In genomic region chr22:46425011-46425410, GRCh38 we compare ENCODE assay signal across 15 cellular contexts.
DNase-seq lines count a peak whose midpoint lies in the region; TF ChIP-seq lines count a peak whose summit lies in the region.
"Had no signal": no experiment of that assay in that cellular context is flagged by ENCODE, and none has a peak within 500 bp of the region (broad histone marks: within the 10 kb centered on the region; RNA-seq: fewer than 3 reads in every experiment).

No MANE protein-coding gene starts in this region.

- TF ChIP-seq CTCF in brain microvascular endothelial cell (IDR thresholded peaks at IDR 0.05; ENCODE audit: low read depth, low read length, missing control alignments): no peak

- DNase-seq in COLO668 (lab: John Stamatoyannopoulos, UW; ENCODE audit: unreplicated experiment): peak; percentile 61
- peak; percentile 48 for DNase-seq in HT1080 (ENCODE audit: low read depth)
- DNase-seq in brain microvascular endothelial cell: peak; percentile 45
- DNase-seq in myocyte (ENCODE audit: low read depth): peak; percentile 67
- no peak for DNase-seq in NCI-H128 (lab: John Stamatoyannopoulos, UW; ENCODE audit: unreplicated experiment)
- DNase-seq in activated effector memory CD4-positive, alpha-beta T cell treated with anti-CD3 and anti-CD28 coated beads, Interleukin-2, amount 50 U/mL, for 16 hours: no peak
- DNase-seq in SHP77 treated with DMSO at 0.1 percent for 48 hours (lab: John Stamatoyannopoulos, UW): no peak
- DNase-seq in activated CD8-positive, alpha-beta memory T cell treated with anti-CD3 and anti-CD28 coated beads, Interleukin-2, amount 50 U/mL, for 4 hours: no peak
- DNase-seq: activated CD8-positive, alpha-beta T cell treated with anti-CD3 and anti-CD28 coated beads for 36 hours; KBM-7; midbrain; NCI-H2171; Peyer's patch; T-helper 9 cell had no signal

- no peak overlapping the region for H3K27ac ChIP-seq in brain microvascular endothelial cell
- H3K27ac ChIP-seq: Peyer's patch had no signal

- H3K27me3 ChIP-seq in brain microvascular endothelial cell (replicated peaks): peaks cover 2% of the 10 kb centered on the region
- H3K27me3 ChIP-seq: Peyer's patch had no signal

- no peak overlapping the region for H3K4me3 ChIP-seq in brain microvascular endothelial cell (ENCODE audit: low read depth, low read length)
- H3K4me3 ChIP-seq: HAP-1, Peyer's patch had no signal

- H3K36me3 ChIP-seq in brain microvascular endothelial cell (replicated peaks): no peaks in the 10 kb centered on the region
- H3K36me3 ChIP-seq: HAP-1, Peyer's patch had no signal

- in situ Hi-C loops in brain microvascular endothelial cell (cut with HindIII; ENCODE audit: low pct_ligation_motif_present, low sequenced_read_pairs): no loop called here

Comparison
In these comparisons a context has a peak if more than half of its experiments do, and no peak if none do; other contexts are left out.
1. DNase-seq: peak in COLO668 (single experiment), HT1080 (single experiment), brain microvascular endothelial cell (single experiment) and myocyte (single experiment); none in NCI-H128 (single experiment), activated effector memory CD4-positive, alpha-beta T cell treated with anti-CD3 and anti-CD28 coated beads, Interleukin-2, amount 50 U/mL, for 16 hours (single experiment), SHP77 treated with DMSO at 0.1 percent for 48 hours (single experiment) and activated CD8-positive, alpha-beta memory T cell treated with anti-CD3 and anti-CD28 coated beads, Interleukin-2, amount 50 U/mL, for 4 hours (single experiment).